Comparison of ENCODE assay signal across 7 cellular contexts in genomic region chr19:3816138-3816537, GRCh38. TPM values are rescaled to one million over a fixed set of nuclear protein-coding genes. Genes with fewer than 3 reads are reported as not detected.
"Had no signal": no experiment of that assay in that cellular context is flagged by ENCODE, and none has a peak within 500 bp of the region (broad histone marks: within the 10 kb centered on the region; RNA-seq: fewer than 3 reads in every experiment).

No MANE protein-coding gene starts in this region.

RNA-seq across cellular contexts. Expression of gene MATK, which starts 30.0 kb away (rescaled TPM):
- total RNA-seq: HepG2, HFFc6, HT1080 had no signal

RNA-seq across cellular contexts. Expression of gene RAX2, which starts 44.1 kb away (rescaled TPM):
- total RNA-seq: GM23338, H1, H9, HepG2, HFFc6, HT1080 had no signal
- polyA plus RNA-seq: HepG2, IgD-negative memory B cell had no signal

RNA-seq across cellular contexts. Expression of gene ZFR2, which starts 52.7 kb away (rescaled TPM):
- total RNA-seq: HFFc6, HT1080 had no signal
